ENCODE assay signal across 28 cellular contexts in genomic region chr3:95459706-95460105, GRCh38.
"Had no signal": no experiment of that assay in that cellular context is flagged by ENCODE, and none has a peak within 500 bp of the region (broad histone marks: within the 10 kb centered on the region; RNA-seq: fewer than 3 reads in every experiment).

No MANE protein-coding gene starts in this region.

- H3K4me3 Mint-ChIP-seq: immature natural killer cell; naive thymus-derived CD4-positive, alpha-beta T cell; nephron; neural progenitor cell; stimulated activated naive B cell treated with anti-CD40 and anti-IgM and Interleukin-4, amounts not matched to agents 10 μg/mL and 1 μg/mL and 100 μg/mL, for 72 hours; stimulated activated naive CD8-positive, alpha-beta T cell treated with anti-CD3 and anti-CD28 coated beads, Interleukin-15, Interleukin-2, amounts not matched to agents 100 ng/mL and 50 ng/mL, for 24 hours had no signal

- H3K27me3 ChIP-seq: esophagus muscularis mucosa, foreskin keratinocyte, gastroesophageal sphincter, neural progenitor cell, sigmoid colon, spleen, tibial nerve, upper lobe of left lung, uterus had no signal

- H3K4me2 ChIP-seq: neural progenitor cell had no signal

- H3K4me1 ChIP-seq: esophagus muscularis mucosa, foreskin keratinocyte, gastroesophageal sphincter, neural progenitor cell, parathyroid adenoma, spleen, tibial nerve, upper lobe of left lung, uterus had no signal

- DNase-seq: dermis blood vessel endothelial cell; effector memory CD4-positive, alpha-beta T cell; foreskin keratinocyte; hypothalamus; immature natural killer cell; islet precursor cell; kidney glomerular epithelial cell; mammary epithelial cell; mesendoderm; midbrain; naive thymus-derived CD4-positive, alpha-beta T cell; spleen; stimulated activated CD4-positive, alpha-beta T cell treated with anti-CD3 and anti-CD28 coated beads, Interleukin-4, amount 100 ng/mL, for 4 hours; stimulated activated naive B cell treated with anti-CD40 and anti-IgM and Interleukin-4, amounts not matched to agents 10 μg/mL and 1 μg/mL and 100 μg/mL, for 72 hours; upper lobe of left lung had no signal

- H3K36me3 ChIP-seq: esophagus muscularis mucosa, gastroesophageal sphincter, neural progenitor cell, sigmoid colon, spleen, thoracic aorta, tibial nerve, upper lobe of left lung, uterus had no signal

- H3K9ac ChIP-seq: neural progenitor cell, parathyroid adenoma had no signal

- H3K27ac Mint-ChIP-seq: immature natural killer cell; naive thymus-derived CD4-positive, alpha-beta T cell; nephron; neural progenitor cell; progenitor cell of endocrine pancreas; stimulated activated naive B cell treated with anti-CD40 and anti-IgM and Interleukin-4, amounts not matched to agents 10 μg/mL and 1 μg/mL and 100 μg/mL, for 72 hours; stimulated activated naive CD8-positive, alpha-beta T cell treated with anti-CD3 and anti-CD28 coated beads, Interleukin-15, Interleukin-2, amounts not matched to agents 100 ng/mL and 50 ng/mL, for 24 hours had no signal

- H3K9me3 ChIP-seq: esophagus muscularis mucosa, gastroesophageal sphincter, sigmoid colon, spleen, thoracic aorta, tibial nerve, upper lobe of left lung, uterus had no signal

- H3K27me3 Mint-ChIP-seq: naive thymus-derived CD4-positive, alpha-beta T cell; progenitor cell of endocrine pancreas; stimulated activated naive B cell treated with anti-CD40 and anti-IgM and Interleukin-4, amounts not matched to agents 10 μg/mL and 1 μg/mL and 100 μg/mL, for 72 hours; stimulated activated naive CD8-positive, alpha-beta T cell treated with anti-CD3 and anti-CD28 coated beads, Interleukin-15, Interleukin-2, amounts not matched to agents 100 ng/mL and 50 ng/mL, for 24 hours had no signal

- H3K27ac ChIP-seq: coronary artery, foreskin keratinocyte, neural progenitor cell, parathyroid adenoma, spleen, thoracic aorta, tibial nerve, upper lobe of left lung had no signal

- FAIRE-seq: endothelial cell of umbilical vein had no signal

- H3K4me1 Mint-ChIP-seq: immature natural killer cell; naive thymus-derived CD4-positive, alpha-beta T cell; neural progenitor cell; stimulated activated naive B cell treated with anti-CD40 and anti-IgM and Interleukin-4, amounts not matched to agents 10 μg/mL and 1 μg/mL and 100 μg/mL, for 72 hours had no signal

- H3K9me3 Mint-ChIP-seq: nephron, neural progenitor cell had no signal

- H2AFZ ChIP-seq: neural progenitor cell, parathyroid adenoma had no signal

- H3K4me3 ChIP-seq: coronary artery, esophagus muscularis mucosa, gastroesophageal sphincter, neural progenitor cell, sigmoid colon, spleen, thoracic aorta, tibial nerve, upper lobe of left lung, uterus had no signal

- H3K36me3 Mint-ChIP-seq: immature natural killer cell; naive thymus-derived CD4-positive, alpha-beta T cell; neural progenitor cell; stimulated activated naive B cell treated with anti-CD40 and anti-IgM and Interleukin-4, amounts not matched to agents 10 μg/mL and 1 μg/mL and 100 μg/mL, for 72 hours had no signal

- H3K79me2 ChIP-seq: parathyroid adenoma had no signal

- ATAC-seq: foreskin keratinocyte; naive thymus-derived CD4-positive, alpha-beta T cell; stimulated activated naive B cell treated with anti-CD40 and anti-IgM and Interleukin-4, amounts not matched to agents 10 μg/mL and 1 μg/mL and 100 μg/mL, for 72 hours had no signal
